In the genomic region with DNA sequence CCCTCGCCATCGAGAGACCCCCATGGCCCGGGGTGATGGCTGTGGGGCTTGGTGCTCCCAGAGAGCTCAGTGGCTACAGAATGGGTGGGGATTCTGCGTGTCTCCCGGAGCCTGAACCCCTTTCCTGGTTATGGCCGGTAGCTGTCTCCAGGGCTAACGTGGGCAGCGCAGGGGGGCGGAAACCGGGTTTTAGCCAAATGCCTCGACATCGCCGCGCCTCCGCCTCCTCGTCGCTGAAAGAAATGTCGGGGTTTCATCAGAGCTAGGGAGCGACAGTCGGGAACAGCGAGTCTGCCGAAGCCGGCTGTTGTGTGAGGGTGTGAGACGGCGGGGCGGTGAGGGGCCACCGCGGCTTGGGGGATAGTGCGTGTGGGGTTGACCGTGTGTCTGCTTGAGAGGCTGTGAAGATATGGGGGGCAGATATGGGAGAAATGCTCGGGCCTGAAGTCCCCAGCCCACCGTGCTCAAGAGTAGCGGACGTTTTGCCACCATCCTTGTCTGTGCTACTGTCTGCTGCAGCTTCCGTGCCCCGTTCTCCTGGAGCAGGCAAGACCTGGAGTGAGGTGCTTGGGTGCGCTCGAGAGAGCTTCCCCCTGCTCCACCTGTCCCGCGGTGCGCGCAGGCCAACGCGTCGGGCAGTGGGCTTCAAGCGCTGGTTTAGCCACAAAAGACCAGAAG, we compare ENCODE assay signal across 14 cellular contexts. TPM values are rescaled to one million over a fixed set of nuclear protein-coding genes. Genes with fewer than 3 reads are reported as not detected.
DNase-seq lines count a peak whose midpoint lies in the region; ATAC-seq, FAIRE-seq and TF ChIP-seq lines count a peak whose summit lies in the region.
"Had no signal": no experiment of that assay in that cellular context is flagged by ENCODE, and none has a peak within 500 bp of the region (broad histone marks: within the 10 kb centered on the region; RNA-seq: fewer than 3 reads in every experiment).

No MANE protein-coding gene starts in this region.

- no peak for DNase-seq in activated T-cell treated with anti-CD3 and anti-CD28 coated beads, Interleukin-2, amount 50 U/mL, for 72 hours
- DNase-seq in activated T-cell treated with anti-CD3 and anti-CD28 coated beads for 4 hours = no peak
- no peak for DNase-seq in activated B cell treated with CpG ODN at 0.5 μM for 24 hours
- DNase-seq in stimulated activated naive CD8-positive, alpha-beta T cell treated with anti-CD3 and anti-CD28 coated beads, Interleukin-15, amount 100 ng/mL, for 72 hours = no peak
- no peak for DNase-seq in GM19239 (ENCODE audit: insufficient read length, low spot score)
- no peak for DNase-seq in iPS-NIHi7 (ENCODE audit: extremely low spot score)
- DNase-seq: activated gamma-delta T cell, Calu3, SIG-M5 had no signal

- H3K4me3 ChIP-seq in iPS-18a (ENCODE audit: low read length) = peak overlapping the region; percentile 53

- H3K9me3 Mint-ChIP-seq in activated T-cell treated with anti-CD3 and anti-CD28 coated beads, Interleukin-2, amount 50 U/mL, for 72 hours = no peaks in the 10 kb centered on the region
- no peaks in the 10 kb centered on the region for H3K9me3 Mint-ChIP-seq in activated B cell treated with CpG ODN at 0.5 μM for 24 hours
- H3K9me3 Mint-ChIP-seq in stimulated activated naive CD8-positive, alpha-beta T cell treated with anti-CD3 and anti-CD28 coated beads, Interleukin-15, amount 100 ng/mL, for 72 hours = no peaks in the 10 kb centered on the region

- no peak for ATAC-seq in activated T-cell treated with anti-CD3 and anti-CD28 coated beads, Interleukin-2, amount 50 U/mL, for 72 hours (replicated peaks in 1 of 2)
- ATAC-seq in activated B cell treated with CpG ODN at 0.5 μM for 24 hours (ENCODE audit: low read depth) (no peak), HG02678 (IDR thresholded peaks at IDR 0.05; ENCODE audit: unreplicated experiment) (no peak)
- ATAC-seq in stimulated activated naive CD8-positive, alpha-beta T cell treated with anti-CD3 and anti-CD28 coated beads, Interleukin-15, amount 100 ng/mL, for 72 hours = no peak
- ATAC-seq: esophagus mucosa had no signal

- no peak for TF ChIP-seq CTCF in activated B cell treated with CpG ODN at 0.5 μM for 24 hours (IDR thresholded peaks at IDR 0.05)

- no peak overlapping the region for H3K27ac ChIP-seq in iPS-18a (ENCODE audit: low read length)
- H3K27ac ChIP-seq: neutrophil had no signal

- no peaks in the 10 kb centered on the region for H3K36me3 ChIP-seq in iPS-18a (ENCODE audit: control insufficient read depth, low read depth, low read length)
- H3K36me3 ChIP-seq: neutrophil had no signal

- H3K4me1 Mint-ChIP-seq in activated T-cell treated with anti-CD3 and anti-CD28 coated beads, Interleukin-2, amount 50 U/mL, for 72 hours (ENCODE audit: low read depth) = peaks cover 34% of the 10 kb centered on the region
- peaks cover 51% of the 10 kb centered on the region for H3K4me1 Mint-ChIP-seq in activated B cell treated with CpG ODN at 0.5 μM for 24 hours
- H3K4me1 Mint-ChIP-seq in stimulated activated naive CD8-positive, alpha-beta T cell treated with anti-CD3 and anti-CD28 coated beads, Interleukin-15, amount 100 ng/mL, for 72 hours = peaks cover 58% of the 10 kb centered on the region

- H3K4me3 Mint-ChIP-seq in activated T-cell treated with anti-CD3 and anti-CD28 coated beads, Interleukin-2, amount 50 U/mL, for 72 hours = peak overlapping the region; percentile 14 to 44
- peak overlapping the region; percentile 61 for H3K4me3 Mint-ChIP-seq in activated B cell treated with CpG ODN at 0.5 μM for 24 hours
- peak overlapping the region; percentile 35 to 43 for H3K4me3 Mint-ChIP-seq in stimulated activated naive CD8-positive, alpha-beta T cell treated with anti-CD3 and anti-CD28 coated beads, Interleukin-15, amount 100 ng/mL, for 72 hours

- H3K27me3 ChIP-seq in iPS-18a (ENCODE audit: control insufficient read depth, insufficient read depth, low read length) = peaks cover 97% of the 10 kb centered on the region

- H3K9me3 ChIP-seq in iPS-18a (ENCODE audit: control insufficient read depth, low read depth, low read length) = peaks cover 5% of the 10 kb centered on the region
- H3K9me3 ChIP-seq: neutrophil had no signal

- no peak overlapping the region for H3K9ac ChIP-seq in iPS-18a (ENCODE audit: low read length)

- no peak overlapping the region for H3K27ac Mint-ChIP-seq in activated T-cell treated with anti-CD3 and anti-CD28 coated beads, Interleukin-2, amount 50 U/mL, for 72 hours
- no peak overlapping the region for H3K27ac Mint-ChIP-seq in activated B cell treated with CpG ODN at 0.5 μM for 24 hours
- peak overlapping the region in 1 of 2 donors; percentile 77 for H3K27ac Mint-ChIP-seq in stimulated activated naive CD8-positive, alpha-beta T cell treated with anti-CD3 and anti-CD28 coated beads, Interleukin-15, amount 100 ng/mL, for 72 hours

- peaks cover 83% of the 10 kb centered on the region for H3K27me3 Mint-ChIP-seq in activated T-cell treated with anti-CD3 and anti-CD28 coated beads, Interleukin-2, amount 50 U/mL, for 72 hours (ENCODE audit: low read depth)
- peaks cover 51% of the 10 kb centered on the region for H3K27me3 Mint-ChIP-seq in activated B cell treated with CpG ODN at 0.5 μM for 24 hours
- H3K27me3 Mint-ChIP-seq in stimulated activated naive CD8-positive, alpha-beta T cell treated with anti-CD3 and anti-CD28 coated beads, Interleukin-15, amount 100 ng/mL, for 72 hours = peaks cover 95% of the 10 kb centered on the region

- CTCF ChIA-PET in activated B cell treated with CpG ODN at 0.5 μM for 24 hours (lab: Charles Lee) = no interaction called here

- peaks cover 42% of the 10 kb centered on the region for H3K4me1 ChIP-seq in iPS-18a (ENCODE audit: control insufficient read depth, low read depth, low read length)

- H3K36me3 Mint-ChIP-seq in activated T-cell treated with anti-CD3 and anti-CD28 coated beads, Interleukin-2, amount 50 U/mL, for 72 hours (ENCODE audit: insufficient read depth in 2 of 2) = no peaks in the 10 kb centered on the region
- H3K36me3 Mint-ChIP-seq in activated B cell treated with CpG ODN at 0.5 μM for 24 hours (ENCODE audit: low read depth) = no peaks in the 10 kb centered on the region

- FAIRE-seq in GM19239 (lab: Jason Lieb, UNC) = no peak

- intact Hi-C loops in activated B cell treated with CpG ODN at 0.5 μM for 24 hours (cut with micrococcal nuclease) = loop anchor here (5.0 kb wide), 1 partner anchor 828 kb away; the partner anchor contains the start of gene RPP25

- POLR2A ChIA-PET in activated B cell treated with CpG ODN at 0.5 μM for 24 hours (lab: Charles Lee) = no interaction called here

RNA-seq across cellular contexts. Expression of gene ISLR2, which starts 0.8 kb away (rescaled TPM):
- total RNA-seq in activated T-cell treated with anti-CD3 and anti-CD28 coated beads, Interleukin-2, amount 50 U/mL, for 72 hours = under 1 TPM in 1 of 2 donors, not detected in 1; 0.62 TPM
- total RNA-seq in activated B cell treated with CpG ODN at 0.5 μM for 24 hours = not detected in 2 replicates
- total RNA-seq: Calu3 had no signal

RNA-seq across cellular contexts. Expression of gene ISLR, which starts 44.0 kb away (rescaled TPM):
- under 1 TPM in 1 of 2 donors, not detected in 1; 0.12 TPM for total RNA-seq in activated T-cell treated with anti-CD3 and anti-CD28 coated beads, Interleukin-2, amount 50 U/mL, for 72 hours
- not detected in 2 replicates for total RNA-seq in activated B cell treated with CpG ODN at 0.5 μM for 24 hours
- total RNA-seq: Calu3, M059J had no signal

RNA-seq across cellular contexts. Expression of gene GOLGA6A, which starts 47.2 kb away (rescaled TPM):
- total RNA-seq in activated T-cell treated with anti-CD3 and anti-CD28 coated beads, Interleukin-2, amount 50 U/mL, for 72 hours = under 1 TPM; 0.46 to 0.53 TPM
- not detected in 2 replicates for total RNA-seq in activated B cell treated with CpG ODN at 0.5 μM for 24 hours
- total RNA-seq: Calu3, M059J had no signal
